In the genomic region with DNA sequence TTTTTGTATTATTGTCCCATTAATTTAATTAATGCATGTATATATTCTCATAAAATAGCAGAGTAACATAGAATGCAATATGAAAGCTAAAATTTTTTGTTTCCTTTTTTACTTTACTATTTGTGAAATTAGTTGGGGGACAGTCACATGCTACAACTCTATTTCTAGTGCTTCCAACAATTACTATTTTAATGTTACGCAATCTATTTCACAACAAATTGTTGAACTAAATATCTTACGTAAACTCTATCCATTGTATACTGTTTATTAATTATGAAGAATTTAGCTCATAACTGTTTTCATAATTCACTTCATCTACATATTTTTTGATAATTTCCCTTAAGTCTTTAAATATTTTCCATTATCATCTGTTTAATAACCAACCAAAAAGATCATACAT, we compare ENCODE assay signal across 2 cellular contexts.
A peak's percentile ranks its signal among the peaks of the same experiment; 100 is the strongest.
TF ChIP-seq lines count a peak whose summit lies in the region.

No MANE protein-coding gene starts in this region.

TF ChIP-seq in IMR-90, 13 proteins besides CTCF, POLR2A, EP300 and RAD21:
- TF ChIP-seq CEBPB (IDR thresholded peaks at IDR 0.05; ENCODE audit: low read depth, low read length) (peak; percentile 89), RFX5 (IDR thresholded peaks at IDR 0.05; ENCODE audit: low read depth, low read length) (no peak)

TF ChIP-seq in H1, 55 proteins besides CTCF, POLR2A, EP300 and RAD21:
- peak; percentile 87 for TF ChIP-seq CEBPB (IDR thresholded peaks at IDR 0.05; ENCODE audit: low read depth, low read length)
- TF ChIP-seq ASH2L (IDR thresholded peaks at IDR 0.05; ENCODE audit: low read length): no peak
